In genomic region chr6:139028658-139029469, GRCh38 we compare ENCODE assay signal across 8 cellular contexts. TPM values are rescaled to one million over a fixed set of nuclear protein-coding genes. Genes with fewer than 3 reads are reported as not detected.
DNase-seq lines count a peak whose midpoint lies in the region; ATAC-seq and TF ChIP-seq lines count a peak whose summit lies in the region.

TSS of gene ABRACL (plus strand) at chr6:139028745. CDS start at chr6:139034161, 5,416 bp downstream.

- H3K27ac ChIP-seq in DND-41 (ENCODE audit: low read length) (peak within 1 kb of the TSS; percentile 85), KMS-11 (peak within 1 kb of the TSS; percentile 54), SJSA1 (peak within 1 kb of the TSS; percentile 31; the same call in 1 of the 2 replicates), thoracic aorta (peak within 1 kb of the TSS; percentile 82 to 89)

- DNase-seq in DND-41 (peak; percentile 88), SJSA1 (ENCODE audit: low read depth in 1 of 2, low spot score in 2 of 2) (peak; percentile 51 to 54), globus pallidus (ENCODE audit: low spot score) (peak; percentile 22), omental fat pad (ENCODE audit: low spot score) (peak; percentile 38), thoracic aorta (ENCODE audit: low spot score) (peak; percentile 24)
- peak; percentile 87 for DNase-seq in activated naive CD4-positive, alpha-beta T cell treated with Interleukin-2 at 50 U/mL for 16 hours

- peaks cover 40% of the 10 kb centered on the region for H3K4me1 ChIP-seq in DND-41 (ENCODE audit: insufficient read depth, low read length)
- peaks cover 11% of the 10 kb centered on the region for H3K4me1 ChIP-seq in KMS-11 (ENCODE audit: low read depth, poor library complexity, severe bottlenecking)
- H3K4me1 ChIP-seq in SJSA1 (replicated peaks), result peaks cover 9% of the 10 kb centered on the region; the same call in 1 of the 2 replicates
- peaks cover 0 to 18% of the 10 kb centered on the region in 2 donors for H3K4me1 ChIP-seq in thoracic aorta (ENCODE audit: control insufficient read depth in 1 of 2, low read depth in 2 of 2)

- no peaks in the 10 kb centered on the region for H3K9me3 ChIP-seq in DND-41 (ENCODE audit: insufficient read depth, low read length, severe bottlenecking)
- H3K9me3 ChIP-seq in SJSA1 (replicated peaks), result no peaks in the 10 kb centered on the region
- H3K9me3 ChIP-seq in thoracic aorta, result no peaks in the 10 kb centered on the region

- TF ChIP-seq CTCF in DND-41 (IDR thresholded peaks at IDR 0.05; ENCODE audit: borderline replicate concordance, extremely low read depth, low read length, poor library complexity, severe bottlenecking) (peak; percentile 2), KMS-11 (conservative IDR thresholded peaks at IDR 0.05; ENCODE audit: low read depth, low read length) (no peak), omental fat pad (IDR thresholded peaks at IDR 0.05) (no peak), thoracic aorta (IDR thresholded peaks at IDR 0.05) (no peak)

- H3K27me3 ChIP-seq in DND-41 (ENCODE audit: insufficient read depth, low read length, poor library complexity) (no peaks in the 10 kb centered on the region), KMS-11 (ENCODE audit: insufficient read depth, low read depth) (no peaks in the 10 kb centered on the region), SJSA1 (replicated peaks) (no peaks in the 10 kb centered on the region), thoracic aorta (replicated peaks; ENCODE audit: insufficient read depth) (no peaks in the 10 kb centered on the region)

- H3K36me3 ChIP-seq in DND-41 (ENCODE audit: insufficient read depth, low read length), result peaks cover 8% of the 10 kb centered on the region
- H3K36me3 ChIP-seq in KMS-11 (ENCODE audit: insufficient read depth), result no peaks in the 10 kb centered on the region
- H3K36me3 ChIP-seq in SJSA1, result peaks cover 9% of the 10 kb centered on the region
- no peaks in the 10 kb centered on the region for H3K36me3 ChIP-seq in thoracic aorta

- peaks cover 13% of the 10 kb centered on the region; the same call in 1 of the 2 replicates for H4K20me1 ChIP-seq in DND-41 (ENCODE audit: insufficient read depth, low read length)
- no peaks in the 10 kb centered on the region for H4K20me1 ChIP-seq in KMS-11 (ENCODE audit: insufficient read depth)

- ATAC-seq in DND-41 (ENCODE audit: insufficient read depth, low read depth) (peak; percentile 90), GM21723 (IDR thresholded peaks at IDR 0.05; ENCODE audit: unreplicated experiment) (peak; percentile 62), omental fat pad (ENCODE audit: low FRiP score) (peak; percentile 75), thoracic aorta (ENCODE audit: insufficient number of reproducible peaks, low FRiP score, low read depth) (peak; percentile 46)

- H3K4me3 ChIP-seq in DND-41 (ENCODE audit: low read depth in 1 of 2, low read length in 2 of 2) (peak within 1 kb of the TSS; percentile 53 to 69), KMS-11 (IDR thresholded peaks at IDR 0.05; ENCODE audit: insufficient read depth, low read depth, low read length) (peak within 1 kb of the TSS; percentile 29), SJSA1 (peak within 1 kb of the TSS; percentile 73), thoracic aorta (peak within 1 kb of the TSS; percentile 84)

- H3K79me2 ChIP-seq in DND-41 (ENCODE audit: insufficient read depth, low read length), result peaks cover 62% of the 10 kb centered on the region
- H3K79me2 ChIP-seq in KMS-11 (ENCODE audit: insufficient read depth, low read depth), result peaks cover 11% of the 10 kb centered on the region; the same call in 1 of the 2 replicates

- H3K4me2 ChIP-seq in DND-41 (ENCODE audit: insufficient read depth, low read length) (peak within 1 kb of the TSS; percentile 73), KMS-11 (peak within 1 kb of the TSS; percentile 76)

- H3K9ac ChIP-seq in DND-41 (ENCODE audit: low read depth, low read length) (peak within 1 kb of the TSS; percentile 81), KMS-11 (peak within 1 kb of the TSS; percentile 79)

- H2AFZ ChIP-seq in DND-41 (ENCODE audit: low read depth, low read length) (peak within 1 kb of the TSS; percentile 85), KMS-11 (ENCODE audit: low read depth) (peak within 1 kb of the TSS; percentile 82)

RNA-seq across cellular contexts. Expression of gene ABRACL, which starts in this region (rescaled TPM):
- total RNA-seq in SJSA1 (2014; rRNA removed; shearing (Covaris generic)), result 33.6 and 36.2 TPM in 2 replicates
- total RNA-seq in omental fat pad (10 to 100 TPM in 3 of 4 donors, 1 to 10 TPM in 1; 6.1 to 20.8 (median 17.3) TPM), thoracic aorta (10 to 100 TPM; 21.8 to 37.5 TPM)

Comparison
In these comparisons a context has a peak if more than half of its experiments do, and no peak if none do; other contexts are left out.
1. Peak in every context shown above with its lines: DNase-seq, ATAC-seq, H3K4me3 ChIP-seq and H3K27ac ChIP-seq.
2. DNase-seq: peak in every context shown above with its lines; median percentile 88 in DND-41; 87 in activated naive CD4-positive, alpha-beta T cell treated with Interleukin-2 at 50 U/mL for 16 hours; 52 in SJSA1; 38 in omental fat pad; 24 in thoracic aorta; 22 in globus pallidus.
3. H3K27ac ChIP-seq: peak in every context shown above with its lines; median percentile 86 in thoracic aorta; 85 in DND-41; 54 in KMS-11; 31 in SJSA1.
4. H3K4me3 ChIP-seq: peak in every context shown above with its lines; median percentile 84 in thoracic aorta; 73 in SJSA1; 61 in DND-41; 29 in KMS-11.